In genomic region chr17:7885357-7886226, GRCh38 we compare ENCODE assay signal across 1 cellular context.
TF ChIP-seq lines count a peak whose summit lies in the region.

No MANE protein-coding gene starts in this region.

TF ChIP-seq in K562, 482 proteins besides CTCF, POLR2A, EP300 and RAD21 (continued from another document):
- TF ChIP-seq ZNF318 (IDR thresholded peaks at IDR 0.05; ENCODE audit: borderline replicate concordance in 1 of 2, low read depth in 1 of 2) = peak in 1 of 2 experiments; percentile 24; a peak in 1 of 4 replicates
- TF ChIP-seq GATAD2B (IDR thresholded peaks at IDR 0.05; ENCODE audit: borderline replicate concordance) = no peak
- TF ChIP-seq CBFA2T3 (IDR thresholded peaks at IDR 0.05) = peak; percentile 47
- TF ChIP-seq PHF8 (IDR thresholded peaks at IDR 0.05; ENCODE audit: borderline replicate concordance, low read length) = peak; percentile 50; the same call in 1 of the 2 replicates
- TF ChIP-seq, protein P1, sequence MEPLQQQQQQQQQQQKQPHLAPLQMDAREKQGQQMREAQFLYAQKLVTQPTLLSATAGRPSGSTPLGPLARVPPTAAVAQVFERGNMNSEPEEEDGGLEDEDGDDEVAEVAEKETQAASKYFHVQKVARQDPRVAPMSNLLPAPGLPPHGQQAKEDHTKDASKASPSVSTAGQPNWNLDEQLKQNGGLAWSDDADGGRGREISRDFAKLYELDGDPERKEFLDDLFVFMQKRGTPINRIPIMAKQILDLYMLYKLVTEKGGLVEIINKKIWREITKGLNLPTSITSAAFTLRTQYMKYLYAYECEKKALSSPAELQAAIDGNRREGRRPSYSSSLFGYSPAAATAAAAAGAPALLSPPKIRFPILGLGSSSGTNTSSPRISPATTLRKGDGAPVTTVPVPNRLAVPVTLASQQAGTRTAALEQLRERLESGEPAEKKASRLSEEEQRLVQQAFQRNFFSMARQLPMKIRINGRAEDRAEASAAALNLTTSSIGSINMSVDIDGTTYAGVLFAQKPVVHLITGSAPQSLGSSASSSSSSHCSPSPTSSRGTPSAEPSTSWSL (CRISPR knock-in tag; IDR thresholded peaks at IDR 0.05; ENCODE audit: borderline replicate concordance) = no peak
- no peak for TF ChIP-seq PREB (CRISPR knock-in tag; IDR thresholded peaks at IDR 0.05)
- TF ChIP-seq KHSRP (IDR thresholded peaks at IDR 0.05) = no peak
- TF ChIP-seq UBTF (IDR thresholded peaks at IDR 0.05; ENCODE audit: borderline replicate concordance in 1 of 2, low read depth in 2 of 2, low read length in 2 of 2) = 0 out of 4 replicates have a peak, but pooled peaks of 1 of the 2 experiments have one; percentile 10
- no peak for TF ChIP-seq ZNF57 (CRISPR knock-in tag; IDR thresholded peaks at IDR 0.05)
- no peak for TF ChIP-seq NFIX (CRISPR knock-in tag; IDR thresholded peaks at IDR 0.05; ENCODE audit: low read depth)
- TF ChIP-seq ZBTB7A (IDR thresholded peaks at IDR 0.05; ENCODE audit: borderline replicate concordance, control insufficient read depth, low read depth, low read length) = peak; percentile 90
- TF ChIP-seq ZNF445 (CRISPR knock-in tag; IDR thresholded peaks at IDR 0.05; ENCODE audit: low read depth) = no peak
- TF ChIP-seq, protein P2, sequence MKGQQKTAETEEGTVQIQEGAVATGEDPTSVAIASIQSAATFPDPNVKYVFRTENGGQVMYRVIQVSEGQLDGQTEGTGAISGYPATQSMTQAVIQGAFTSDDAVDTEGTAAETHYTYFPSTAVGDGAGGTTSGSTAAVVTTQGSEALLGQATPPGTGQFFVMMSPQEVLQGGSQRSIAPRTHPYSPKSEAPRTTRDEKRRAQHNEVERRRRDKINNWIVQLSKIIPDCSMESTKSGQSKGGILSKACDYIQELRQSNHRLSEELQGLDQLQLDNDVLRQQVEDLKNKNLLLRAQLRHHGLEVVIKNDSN (CRISPR knock-in tag; IDR thresholded peaks at IDR 0.05) = 0 out of 2 replicates have a peak, but pooled peaks have one; percentile 12
